Comparison of ENCODE assay signal across 12 cellular contexts in the genomic region with DNA sequence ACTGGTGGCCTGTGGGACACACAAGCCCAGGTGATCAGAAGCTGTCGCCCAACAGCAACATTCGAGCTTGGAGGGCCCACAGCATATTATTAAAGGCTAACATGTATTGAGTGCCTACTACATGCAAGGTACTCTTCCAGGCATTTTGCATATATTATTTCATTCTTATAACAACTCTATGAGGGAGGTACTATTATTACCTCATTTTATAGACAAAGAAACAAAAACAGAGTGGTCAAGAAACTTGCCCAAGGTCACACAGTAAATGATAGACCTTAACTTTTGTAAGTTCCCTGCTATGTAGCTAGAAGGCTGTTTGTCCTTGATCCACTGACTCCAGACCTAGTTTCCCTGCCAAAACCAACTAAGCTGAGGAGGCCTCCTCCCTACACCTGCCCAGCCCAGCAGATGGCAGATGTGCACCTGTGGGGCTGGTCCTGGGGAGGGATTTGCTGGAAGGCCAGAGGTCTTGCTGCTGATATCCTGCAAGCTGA. TPM values are rescaled to one million over a fixed set of nuclear protein-coding genes. Genes with fewer than 3 reads are reported as not detected.
A peak's percentile ranks its signal among the peaks of the same experiment; 100 is the strongest.
DNase-seq lines count a peak whose midpoint lies in the region; ATAC-seq and TF ChIP-seq lines count a peak whose summit lies in the region.
"Had no signal": no experiment of that assay in that cellular context is flagged by ENCODE, and none has a peak within 500 bp of the region (broad histone marks: within the 10 kb centered on the region; RNA-seq: fewer than 3 reads in every experiment).

No MANE protein-coding gene starts in this region.

- H3K4me3 ChIP-seq in OCI-LY3 (ENCODE audit: low read length) (no peak overlapping the region), colonic mucosa (no peak overlapping the region)

- H3K4me1 ChIP-seq in OCI-LY3 (ENCODE audit: low read length) (no peaks in the 10 kb centered on the region), colonic mucosa (no peaks in the 10 kb centered on the region)

- H3K27ac ChIP-seq in OCI-LY3 (ENCODE audit: low read length), result no peak overlapping the region
- peak overlapping the region; percentile 43 for H3K27ac ChIP-seq in colonic mucosa

- DNase-seq in colonic mucosa (peak; percentile 59), omental fat pad (ENCODE audit: low spot score) (no peak), SW 1271 (lab: John Stamatoyannopoulos, UW) (no peak), AG08395 (ENCODE audit: low spot score) (no peak)
- DNase-seq: activated CD4-positive, alpha-beta T cell treated with anti-CD3 and anti-CD28 coated beads, Interleukin-2, amount 50 U/mL, for 4 hours; cerebellar nuclear complex; HFFc6; NCI-H2081 treated with DMSO at 0.1 percent for 48 hours had no signal

- intact Hi-C loops in colonic mucosa (cut with DNase I), result no loop called here

- H3K4me2 ChIP-seq in OCI-LY3 (ENCODE audit: low read length), result no peak overlapping the region

- H3K36me3 ChIP-seq in OCI-LY3 (replicated peaks; ENCODE audit: low read depth, low read length), result peaks cover 67% of the 10 kb centered on the region
- H3K36me3 ChIP-seq in colonic mucosa, result peaks cover 17% of the 10 kb centered on the region

- no peaks in the 10 kb centered on the region for H3K27me3 ChIP-seq in OCI-LY3 (ENCODE audit: low read depth, low read length)
- no peaks in the 10 kb centered on the region for H3K27me3 ChIP-seq in colonic mucosa

- H4K20me1 ChIP-seq in OCI-LY3 (ENCODE audit: insufficient read depth, low read length), result no peaks in the 10 kb centered on the region; the same call in 1 of the 2 replicates

- TF ChIP-seq CTCF in GM12873 (IDR thresholded peaks at IDR 0.05; ENCODE audit: insufficient read depth, low read depth, low read length, missing control alignments) (peak; percentile 51), OCI-LY3 (IDR thresholded peaks at IDR 0.05; ENCODE audit: low read depth, low read length) (peak; percentile 8; the same call in 1 of the 2 replicates), colonic mucosa (IDR thresholded peaks at IDR 0.05) (peak; percentile 18), omental fat pad (IDR thresholded peaks at IDR 0.05) (no peak)

- no peaks in the 10 kb centered on the region for H3K79me2 ChIP-seq in OCI-LY3 (ENCODE audit: low read length)

- no peak overlapping the region for H2AFZ ChIP-seq in OCI-LY3 (ENCODE audit: low read depth, low read length)

- H3K9ac ChIP-seq in OCI-LY3 (ENCODE audit: low read length) (no peak overlapping the region), colonic mucosa (ENCODE audit: low read depth in 2 of 2, low read length in 2 of 2) (no peak overlapping the region)

- ATAC-seq in omental fat pad (ENCODE audit: low FRiP score) (peak; percentile 12), GM21526 (IDR thresholded peaks at IDR 0.05; ENCODE audit: low FRiP score, unreplicated experiment) (no peak), HG03520 (IDR thresholded peaks at IDR 0.05; ENCODE audit: unreplicated experiment) (no peak)

- H3K9me3 ChIP-seq in OCI-LY3 (ENCODE audit: insufficient read depth, low read length) (no peaks in the 10 kb centered on the region), colonic mucosa (no peaks in the 10 kb centered on the region)

RNA-seq across cellular contexts. Expression of gene KANSL3, which starts 35.7 kb away (rescaled TPM):
- total RNA-seq in colonic mucosa (10 to 100 TPM; 33.6 to 36.5 TPM), omental fat pad (10 to 100 TPM; 35.7 to 48.4 (median 39.0) TPM)

RNA-seq across cellular contexts. Expression of gene FER1L5, which starts 40.2 kb away (rescaled TPM):
- total RNA-seq in colonic mucosa, result not detected
- not detected for total RNA-seq in omental fat pad
- total RNA-seq: HFFc6 had no signal

Comparison
In these comparisons a context has a peak if more than half of its experiments do, and no peak if none do; other contexts are left out.
1. CTCF ChIP-seq: peak in GM12873 (single experiment), OCI-LY3 (single experiment) and colonic mucosa (single experiment); none in omental fat pad (0 of 3).